Comparison of ENCODE assay signal across 31 cellular contexts in genomic region chr19:9445037-9445436, GRCh38. TPM values are rescaled to one million over a fixed set of nuclear protein-coding genes. Genes with fewer than 3 reads are reported as not detected.
"Had no signal": no experiment of that assay in that cellular context is flagged by ENCODE, and none has a peak within 500 bp of the region (broad histone marks: within the 10 kb centered on the region; RNA-seq: fewer than 3 reads in every experiment).

No MANE protein-coding gene starts in this region.

- ATAC-seq: stimulated activated effector memory CD8-positive, alpha-beta T cell treated with anti-CD3 and anti-CD28 coated beads, Interleukin-12 subunit alpha, Interleukin-12 subunit beta, amount 100 ng/mL, for 72 hours; stimulated activated memory B cell treated with anti-CD40 and anti-IgM and Interleukin-4, amounts not matched to agents 10 μg/mL and 1 μg/mL and 100 μg/mL, for 72 hours; stimulated activated naive B cell treated with anti-CD40 and anti-IgM and Interleukin-4, amounts not matched to agents 10 μg/mL and 1 μg/mL and 100 μg/mL, for 72 hours; stimulated activated naive CD8-positive, alpha-beta T cell treated with anti-CD3 and anti-CD28 coated beads, Interleukin-15, amount 100 ng/mL, for 72 hours; stimulated activated naive CD8-positive, alpha-beta T cell treated with anti-CD3 and anti-CD28 coated beads, Interleukin-15, Interleukin-2, amounts not matched to agents 100 U/mL and 50 U/mL, for 24 hours; upper lobe of right lung had no signal

- H3K4me1 ChIP-seq: stomach, suprapubic skin, testis, thyroid gland, tibial artery, tibial nerve, transverse colon, upper lobe of left lung, upper lobe of right lung, uterus, vagina had no signal

- H3K4me1 Mint-ChIP-seq: stimulated activated effector memory CD8-positive, alpha-beta T cell treated with anti-CD3 and anti-CD28 coated beads, Interleukin-12 subunit alpha, Interleukin-12 subunit beta, amount 100 ng/mL, for 72 hours; stimulated activated memory B cell treated with anti-CD40 and anti-IgM and Interleukin-4, amounts not matched to agents 10 μg/mL and 1 μg/mL and 100 μg/mL, for 72 hours; stimulated activated naive B cell treated with anti-CD40 and anti-IgM and Interleukin-4, amounts not matched to agents 10 μg/mL and 1 μg/mL and 100 μg/mL, for 72 hours; stimulated activated naive CD8-positive, alpha-beta T cell treated with anti-CD3 and anti-CD28 coated beads, Interleukin-15, amount 100 ng/mL, for 72 hours had no signal

- FAIRE-seq: urothelium cell line had no signal

- DNase-seq: stimulated activated CD4-positive, alpha-beta T cell treated with anti-CD3 and anti-CD28 coated beads, Interleukin-2, amount 100 ng/mL, for 24 hours; stimulated activated CD4-positive, alpha-beta T cell treated with anti-CD3 and anti-CD28 coated beads, Interleukin-2, amount 100 ng/mL, for 48 hours; stimulated activated CD4-positive, alpha-beta T cell treated with anti-CD3 and anti-CD28 coated beads, Interleukin-4, amount 100 ng/mL, for 1 hour; stimulated activated CD4-positive, alpha-beta T cell treated with anti-CD3 and anti-CD28 coated beads, Interleukin-4, amount 100 ng/mL, for 24 hours; stimulated activated CD4-positive, alpha-beta T cell treated with anti-CD3 and anti-CD28 coated beads, Interleukin-4, amount 100 ng/mL, for 4 hours; stimulated activated naive B cell treated with anti-CD40 and anti-IgM and Interleukin-4, amounts not matched to agents 10 μg/mL and 1 μg/mL and 100 μg/mL, for 72 hours; stimulated activated naive CD4-positive, alpha-beta T cell; stimulated activated naive CD4-positive, alpha-beta T cell treated with Interleukin-2 at 50 U/mL for 16 hours; stimulated activated naive CD8-positive, alpha-beta T cell treated with anti-CD3 and anti-CD28 coated beads, Interleukin-15, amount 100 ng/mL, for 72 hours; stimulated activated naive CD8-positive, alpha-beta T cell treated with anti-CD3 and anti-CD28 coated beads, Interleukin-15, Interleukin-2, amounts not matched to agents 100 U/mL and 50 U/mL, for 24 hours; stomach; substantia nigra; testis; thyroid gland; tibial artery; transverse colon; trophoblast cell; upper lobe of left lung; upper lobe of right lung; uterus had no signal

- H3K4me3 Mint-ChIP-seq: stimulated activated effector memory CD8-positive, alpha-beta T cell treated with anti-CD3 and anti-CD28 coated beads, Interleukin-12 subunit alpha, Interleukin-12 subunit beta, amount 100 ng/mL, for 72 hours; stimulated activated memory B cell treated with anti-CD40 and anti-IgM and Interleukin-4, amounts not matched to agents 10 μg/mL and 1 μg/mL and 100 μg/mL, for 72 hours; stimulated activated naive B cell treated with anti-CD40 and anti-IgM and Interleukin-4, amounts not matched to agents 10 μg/mL and 1 μg/mL and 100 μg/mL, for 72 hours; stimulated activated naive CD8-positive, alpha-beta T cell treated with anti-CD3 and anti-CD28 coated beads, Interleukin-15, amount 100 ng/mL, for 72 hours; stimulated activated naive CD8-positive, alpha-beta T cell treated with anti-CD3 and anti-CD28 coated beads, Interleukin-15, Interleukin-2, amounts not matched to agents 100 ng/mL and 50 ng/mL, for 24 hours; type B pancreatic cell had no signal

- H3K27ac ChIP-seq: stomach, suprapubic skin, testis, thoracic aorta, thyroid gland, tibial artery, tibial nerve, transverse colon, upper lobe of left lung, upper lobe of right lung, uterus, vagina had no signal

- H3K27me3 ChIP-seq: stomach, suprapubic skin, testis, thyroid gland, tibial artery, tibial nerve, transverse colon, upper lobe of left lung, upper lobe of right lung, uterus, vagina had no signal

- H3K9me3 ChIP-seq: testis, thyroid gland had no signal

- H3K27me3 Mint-ChIP-seq: stimulated activated memory B cell treated with anti-CD40 and anti-IgM and Interleukin-4, amounts not matched to agents 10 μg/mL and 1 μg/mL and 100 μg/mL, for 72 hours; stimulated activated naive B cell treated with anti-CD40 and anti-IgM and Interleukin-4, amounts not matched to agents 10 μg/mL and 1 μg/mL and 100 μg/mL, for 72 hours; stimulated activated naive CD8-positive, alpha-beta T cell treated with anti-CD3 and anti-CD28 coated beads, Interleukin-15, amount 100 ng/mL, for 72 hours; stimulated activated naive CD8-positive, alpha-beta T cell treated with anti-CD3 and anti-CD28 coated beads, Interleukin-15, Interleukin-2, amounts not matched to agents 100 ng/mL and 50 ng/mL, for 24 hours; type B pancreatic cell had no signal

- H3K27ac Mint-ChIP-seq: stimulated activated effector memory CD8-positive, alpha-beta T cell treated with anti-CD3 and anti-CD28 coated beads, Interleukin-12 subunit alpha, Interleukin-12 subunit beta, amount 100 ng/mL, for 72 hours; stimulated activated memory B cell treated with anti-CD40 and anti-IgM and Interleukin-4, amounts not matched to agents 10 μg/mL and 1 μg/mL and 100 μg/mL, for 72 hours; stimulated activated naive B cell treated with anti-CD40 and anti-IgM and Interleukin-4, amounts not matched to agents 10 μg/mL and 1 μg/mL and 100 μg/mL, for 72 hours; stimulated activated naive CD8-positive, alpha-beta T cell treated with anti-CD3 and anti-CD28 coated beads, Interleukin-15, amount 100 ng/mL, for 72 hours; stimulated activated naive CD8-positive, alpha-beta T cell treated with anti-CD3 and anti-CD28 coated beads, Interleukin-15, Interleukin-2, amounts not matched to agents 100 ng/mL and 50 ng/mL, for 24 hours; type B pancreatic cell had no signal

- H3K36me3 ChIP-seq: stomach, suprapubic skin, thoracic aorta, thyroid gland, transverse colon, upper lobe of left lung, upper lobe of right lung, uterus, vagina had no signal

- H3K4me3 ChIP-seq: stomach, suprapubic skin, testis, thoracic aorta, thyroid gland, tibial artery, tibial nerve, transverse colon, upper lobe of left lung, upper lobe of right lung, uterus, vagina had no signal

RNA-seq across cellular contexts. Expression of gene ZNF560, which starts 53.4 kb away (rescaled TPM):
- total RNA-seq: stomach, subcutaneous adipose tissue, thoracic aorta, tibial nerve, transverse colon, upper lobe of left lung, upper lobe of right lung, ureter had no signal
- polyA plus RNA-seq: stomach had no signal
